In the genomic region with DNA sequence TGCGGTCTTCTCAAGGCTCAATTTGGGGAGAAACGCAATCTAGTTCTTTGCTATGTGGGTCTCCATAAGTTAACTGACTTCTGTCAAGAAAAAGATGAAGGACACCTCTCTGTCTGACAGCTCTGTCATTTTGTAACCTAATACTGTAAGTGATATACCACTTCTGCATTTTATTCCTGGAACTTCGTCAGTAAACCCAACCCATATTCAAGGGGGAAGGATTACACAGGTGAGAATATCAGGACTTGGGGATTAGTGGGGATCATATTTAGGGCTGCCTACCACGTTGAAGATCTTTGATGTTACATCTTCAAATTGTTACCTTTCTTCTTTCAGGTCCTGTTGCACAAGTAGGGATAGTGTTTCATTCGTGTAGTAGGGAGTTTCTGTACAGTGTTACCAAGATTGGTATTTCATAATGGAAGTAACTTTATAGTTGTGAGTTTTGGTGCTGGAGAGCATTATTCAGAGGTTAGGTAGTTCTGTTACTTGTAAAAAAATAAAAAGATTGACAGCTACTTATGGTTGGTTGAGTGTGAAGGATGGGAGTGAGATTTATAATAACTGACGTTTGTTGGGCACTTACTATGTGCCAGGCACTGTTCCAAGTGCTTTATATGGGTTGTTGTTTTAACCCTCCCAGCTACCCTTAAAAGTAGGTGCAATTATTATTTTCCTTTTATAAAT, we compare ENCODE assay signal across 1 cellular context.
A peak's percentile ranks its signal among the peaks of the same experiment; 100 is the strongest.
TF ChIP-seq lines count a peak whose summit lies in the region.

No MANE protein-coding gene starts in this region.

TF ChIP-seq in HEK293, 187 proteins besides CTCF, POLR2A, EP300 and RAD21:
- TF ChIP-seq ZNF202 (tag by site-specific recombination; IDR thresholded peaks at IDR 0.05; ENCODE audit: borderline replicate concordance) (no peak), ZEB2 (tag by site-specific recombination; IDR thresholded peaks at IDR 0.05) (peak; percentile 54; the same call in 1 of the 2 replicates), SP7 (tag by site-specific recombination; IDR thresholded peaks at IDR 0.05) (peak; percentile 83), WT1 (tag by site-specific recombination; IDR thresholded peaks at IDR 0.05) (peak; percentile 81), ZNF174 (tag by site-specific recombination; IDR thresholded peaks at IDR 0.05) (no peak), MZF1 (tag by site-specific recombination; IDR thresholded peaks at IDR 0.05; ENCODE audit: borderline replicate concordance) (peak; percentile 94), IKZF3 (tag by site-specific recombination; IDR thresholded peaks at IDR 0.05) (0 out of 2 replicates have a peak, but pooled peaks have one; percentile 27), OSR2 (tag by site-specific recombination; IDR thresholded peaks at IDR 0.05) (peak; percentile 27; the same call in 1 of the 2 replicates), HOXC10 (CRISPR knock-in tag; IDR thresholded peaks at IDR 0.05) (no peak), ZNF664 (tag by site-specific recombination; IDR thresholded peaks at IDR 0.05) (peak; percentile 83)
- TF ChIP-seq, protein P1, sequence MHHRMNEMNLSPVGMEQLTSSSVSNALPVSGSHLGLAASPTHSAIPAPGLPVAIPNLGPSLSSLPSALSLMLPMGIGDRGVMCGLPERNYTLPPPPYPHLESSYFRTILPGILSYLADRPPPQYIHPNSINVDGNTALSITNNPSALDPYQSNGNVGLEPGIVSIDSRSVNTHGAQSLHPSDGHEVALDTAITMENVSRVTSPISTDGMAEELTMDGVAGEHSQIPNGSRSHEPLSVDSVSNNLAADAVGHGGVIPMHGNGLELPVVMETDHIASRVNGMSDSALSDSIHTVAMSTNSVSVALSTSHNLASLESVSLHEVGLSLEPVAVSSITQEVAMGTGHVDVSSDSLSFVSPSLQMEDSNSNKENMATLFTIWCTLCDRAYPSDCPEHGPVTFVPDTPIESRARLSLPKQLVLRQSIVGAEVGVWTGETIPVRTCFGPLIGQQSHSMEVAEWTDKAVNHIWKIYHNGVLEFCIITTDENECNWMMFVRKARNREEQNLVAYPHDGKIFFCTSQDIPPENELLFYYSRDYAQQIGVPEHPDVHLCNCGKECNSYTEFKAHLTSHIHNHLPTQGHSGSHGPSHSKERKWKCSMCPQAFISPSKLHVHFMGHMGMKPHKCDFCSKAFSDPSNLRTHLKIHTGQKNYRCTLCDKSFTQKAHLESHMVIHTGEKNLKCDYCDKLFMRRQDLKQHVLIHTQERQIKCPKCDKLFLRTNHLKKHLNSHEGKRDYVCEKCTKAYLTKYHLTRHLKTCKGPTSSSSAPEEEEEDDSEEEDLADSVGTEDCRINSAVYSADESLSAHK (tag by site-specific recombination; IDR thresholded peaks at IDR 0.05), result peak; percentile 33; the same call in 1 of the 2 replicates
- TF ChIP-seq, protein P2, sequence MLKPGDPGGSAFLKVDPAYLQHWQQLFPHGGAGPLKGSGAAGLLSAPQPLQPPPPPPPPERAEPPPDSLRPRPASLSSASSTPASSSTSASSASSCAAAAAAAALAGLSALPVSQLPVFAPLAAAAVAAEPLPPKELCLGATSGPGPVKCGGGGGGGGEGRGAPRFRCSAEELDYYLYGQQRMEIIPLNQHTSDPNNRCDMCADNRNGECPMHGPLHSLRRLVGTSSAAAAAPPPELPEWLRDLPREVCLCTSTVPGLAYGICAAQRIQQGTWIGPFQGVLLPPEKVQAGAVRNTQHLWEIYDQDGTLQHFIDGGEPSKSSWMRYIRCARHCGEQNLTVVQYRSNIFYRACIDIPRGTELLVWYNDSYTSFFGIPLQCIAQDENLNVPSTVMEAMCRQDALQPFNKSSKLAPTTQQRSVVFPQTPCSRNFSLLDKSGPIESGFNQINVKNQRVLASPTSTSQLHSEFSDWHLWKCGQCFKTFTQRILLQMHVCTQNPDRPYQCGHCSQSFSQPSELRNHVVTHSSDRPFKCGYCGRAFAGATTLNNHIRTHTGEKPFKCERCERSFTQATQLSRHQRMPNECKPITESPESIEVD (tag by site-specific recombination; IDR thresholded peaks at IDR 0.05), result peak; percentile 78
- TF ChIP-seq, protein P3, sequence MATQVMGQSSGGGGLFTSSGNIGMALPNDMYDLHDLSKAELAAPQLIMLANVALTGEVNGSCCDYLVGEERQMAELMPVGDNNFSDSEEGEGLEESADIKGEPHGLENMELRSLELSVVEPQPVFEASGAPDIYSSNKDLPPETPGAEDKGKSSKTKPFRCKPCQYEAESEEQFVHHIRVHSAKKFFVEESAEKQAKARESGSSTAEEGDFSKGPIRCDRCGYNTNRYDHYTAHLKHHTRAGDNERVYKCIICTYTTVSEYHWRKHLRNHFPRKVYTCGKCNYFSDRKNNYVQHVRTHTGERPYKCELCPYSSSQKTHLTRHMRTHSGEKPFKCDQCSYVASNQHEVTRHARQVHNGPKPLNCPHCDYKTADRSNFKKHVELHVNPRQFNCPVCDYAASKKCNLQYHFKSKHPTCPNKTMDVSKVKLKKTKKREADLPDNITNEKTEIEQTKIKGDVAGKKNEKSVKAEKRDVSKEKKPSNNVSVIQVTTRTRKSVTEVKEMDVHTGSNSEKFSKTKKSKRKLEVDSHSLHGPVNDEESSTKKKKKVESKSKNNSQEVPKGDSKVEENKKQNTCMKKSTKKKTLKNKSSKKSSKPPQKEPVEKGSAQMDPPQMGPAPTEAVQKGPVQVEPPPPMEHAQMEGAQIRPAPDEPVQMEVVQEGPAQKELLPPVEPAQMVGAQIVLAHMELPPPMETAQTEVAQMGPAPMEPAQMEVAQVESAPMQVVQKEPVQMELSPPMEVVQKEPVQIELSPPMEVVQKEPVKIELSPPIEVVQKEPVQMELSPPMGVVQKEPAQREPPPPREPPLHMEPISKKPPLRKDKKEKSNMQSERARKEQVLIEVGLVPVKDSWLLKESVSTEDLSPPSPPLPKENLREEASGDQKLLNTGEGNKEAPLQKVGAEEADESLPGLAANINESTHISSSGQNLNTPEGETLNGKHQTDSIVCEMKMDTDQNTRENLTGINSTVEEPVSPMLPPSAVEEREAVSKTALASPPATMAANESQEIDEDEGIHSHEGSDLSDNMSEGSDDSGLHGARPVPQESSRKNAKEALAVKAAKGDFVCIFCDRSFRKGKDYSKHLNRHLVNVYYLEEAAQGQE (tag by site-specific recombination; IDR thresholded peaks at IDR 0.05), result 0 out of 2 replicates have a peak, but pooled peaks have one; percentile 20
